In genomic region chr20:19211661-19212523, GRCh38 we compare ENCODE assay signal across 8 cellular contexts. TPM values are rescaled to one million over a fixed set of nuclear protein-coding genes. Genes with fewer than 3 reads are reported as not detected.
DNase-seq lines count a peak whose midpoint lies in the region; ATAC-seq and TF ChIP-seq lines count a peak whose summit lies in the region.

No MANE protein-coding gene starts in this region.

- intact Hi-C loops in uterus (cut with DNase I; ENCODE audit: low total_unique reads): loop anchor here (5.0 to 10.0 kb wide), 2 partner anchors 227 to 450 kb away; no protein-coding TSS in a partner anchor

- no peaks in the 10 kb centered on the region for H3K36me3 ChIP-seq in uterus
- no peaks in the 10 kb centered on the region for H3K36me3 ChIP-seq in effector memory CD4-positive, alpha-beta T cell (ENCODE audit: control insufficient read depth, insufficient read depth, low read length)

- H3K27me3 ChIP-seq in uterus: no peaks in the 10 kb centered on the region
- H3K27me3 ChIP-seq in effector memory CD4-positive, alpha-beta T cell (replicated peaks; ENCODE audit: control insufficient read depth, insufficient read depth, low read length, poor library complexity, severe bottlenecking): peaks cover 12% of the 10 kb centered on the region

- no peak for ATAC-seq in HG03439 (IDR thresholded peaks at IDR 0.05; ENCODE audit: unreplicated experiment)

- DNase-seq in DMS79 treated with DMSO at 0.1 percent for 48 hours (lab: John Stamatoyannopoulos, UW) (peak; percentile 80), NCI-H1105 treated with DMSO at 0.1 percent for 48 hours (lab: John Stamatoyannopoulos, UW) (peak; percentile 85), ecto neural progenitor cell (ENCODE audit: low spot score) (peak; percentile 73), midbrain (lab: John Stamatoyannopoulos, UW) (peak; percentile 19), uterus (peak; percentile 62 to 64), MV-4-11 (lab: John Stamatoyannopoulos, UW) (no peak)
- DNase-seq in effector memory CD4-positive, alpha-beta T cell: no peak

- no peaks in the 10 kb centered on the region for H3K9me3 ChIP-seq in uterus
- H3K9me3 ChIP-seq in effector memory CD4-positive, alpha-beta T cell (ENCODE audit: control insufficient read depth, low read length): no peaks in the 10 kb centered on the region

- peaks cover 7 to 16% of the 10 kb centered on the region in 2 donors for H3K4me1 ChIP-seq in uterus
- H3K4me1 ChIP-seq in effector memory CD4-positive, alpha-beta T cell (ENCODE audit: control insufficient read depth, insufficient read depth, low read length, poor library complexity, severe bottlenecking): no peaks in the 10 kb centered on the region

- peak overlapping the region; percentile 50 to 87 for H3K4me3 ChIP-seq in uterus
- no peak overlapping the region for H3K4me3 ChIP-seq in effector memory CD4-positive, alpha-beta T cell (ENCODE audit: insufficient read depth, low read depth, low read length, poor library complexity, severe bottlenecking)

- TF ChIP-seq POLR2A in uterus (IDR thresholded peaks at IDR 0.05): no peak

- peak overlapping the region; percentile 91 for H3K27ac ChIP-seq in uterus
- H3K27ac ChIP-seq in effector memory CD4-positive, alpha-beta T cell (ENCODE audit: insufficient read depth, low read length, poor library complexity, severe bottlenecking): no peak overlapping the region

- peak in 3 of 4 experiments; percentile 19 to 21 (median 21) for TF ChIP-seq CTCF in uterus (IDR thresholded peaks at IDR 0.05)

RNA-seq across cellular contexts. Expression of gene SLC24A3, which starts 0.6 kb away (rescaled TPM):
- total RNA-seq in uterus: 10 to 100 TPM; 12.9 to 49.8 (median 27.6) TPM

Comparison
In these comparisons a context has a peak if more than half of its experiments do, and no peak if none do; other contexts are left out.
1. DNase-seq: peak in DMS79 treated with DMSO at 0.1 percent for 48 hours (single experiment), NCI-H1105 treated with DMSO at 0.1 percent for 48 hours (single experiment), ecto neural progenitor cell (single experiment), midbrain (single experiment) and uterus (2 of 2); none in effector memory CD4-positive, alpha-beta T cell (0 of 3) and MV-4-11 (single experiment).